ENCODE assay signal across 9 cellular contexts in genomic region chr5:83564069-83564749, GRCh38.
DNase-seq lines count a peak whose midpoint lies in the region; ATAC-seq, FAIRE-seq and TF ChIP-seq lines count a peak whose summit lies in the region.
"Had no signal": no experiment of that assay in that cellular context is flagged by ENCODE, and none has a peak within 500 bp of the region (broad histone marks: within the 10 kb centered on the region; RNA-seq: fewer than 3 reads in every experiment).

No MANE protein-coding gene starts in this region.

- ATAC-seq in Right ventricle myocardium superior (ENCODE audit: poor library complexity) (peak; percentile 68), HG03432 (IDR thresholded peaks at IDR 0.05; ENCODE audit: unreplicated experiment) (peak; percentile 64), T-cell (replicated peaks in 1 of 4) (no peak)

- POLR2A ChIA-PET in T-cell (lab: Charles Lee) = no interaction called here

- no peak for DNase-seq in Right ventricle myocardium superior
- DNase-seq in cardiac septum (ENCODE audit: low spot score) = no peak
- DNase-seq in OCI-M1 (lab: John Stamatoyannopoulos, UW) = peak; percentile 77
- DNase-seq in nephron progenitor cell = no peak
- no peak for DNase-seq in T-cell
- no peak for DNase-seq in NK-92 (lab: John Stamatoyannopoulos, UW; ENCODE audit: unreplicated experiment)
- DNase-seq: stimulated activated naive B cell treated with anti-CD40 and anti-IgM and Interleukin-4, amounts not matched to agents 10 μg/mL and 1 μg/mL and 100 μg/mL, for 72 hours had no signal

- no peaks in the 10 kb centered on the region for H3K9me3 Mint-ChIP-seq in nephron progenitor cell
- no peaks in the 10 kb centered on the region for H3K9me3 Mint-ChIP-seq in T-cell
- H3K9me3 Mint-ChIP-seq: stimulated activated naive B cell treated with anti-CD40 and anti-IgM and Interleukin-4, amounts not matched to agents 10 μg/mL and 1 μg/mL and 100 μg/mL, for 72 hours had no signal

- intact Hi-C loops in Right ventricle myocardium superior (cut with DNase I) = loop anchor here (5.0 to 10.0 kb wide), 3 partner anchors 919 to 1249 kb away; no protein-coding TSS in a partner anchor
- intact Hi-C loops in cardiac septum (cut with DNase I) = loop anchor here (2.0 to 10.0 kb wide), 4 partner anchors 92 to 1249 kb away; partner anchors contain the start of gene VCAN

- CTCF ChIA-PET in T-cell (lab: Charles Lee) = interaction anchor here (0.6 to 5.3 kb wide), 4 partner anchors 42 to 1216 kb away, joined by 3 to 27 read pairs (median 5); no protein-coding TSS in a partner anchor

- TF ChIP-seq CTCF in nephron progenitor cell (IDR thresholded peaks at IDR 0.05) = peak; percentile 64

- peak; percentile 93 for FAIRE-seq in endometrium (lab: Jason Lieb, UNC)

- H3K4me1 Mint-ChIP-seq in nephron progenitor cell (peaks cover 27% of the 10 kb centered on the region), T-cell (no peaks in the 10 kb centered on the region)
- H3K4me1 Mint-ChIP-seq: stimulated activated naive B cell treated with anti-CD40 and anti-IgM and Interleukin-4, amounts not matched to agents 10 μg/mL and 1 μg/mL and 100 μg/mL, for 72 hours had no signal

- H3K27me3 Mint-ChIP-seq in nephron progenitor cell (ENCODE audit: low read depth, poor library complexity) (no peaks in the 10 kb centered on the region), T-cell (peaks cover 8 to 13% of the 10 kb centered on the region in 2 donors)

- H3K4me3 Mint-ChIP-seq in nephron progenitor cell (no peak overlapping the region), T-cell (no peak overlapping the region)
- H3K4me3 Mint-ChIP-seq: stimulated activated naive B cell treated with anti-CD40 and anti-IgM and Interleukin-4, amounts not matched to agents 10 μg/mL and 1 μg/mL and 100 μg/mL, for 72 hours had no signal

- H3K36me3 Mint-ChIP-seq in nephron progenitor cell (ENCODE audit: low read depth) = peaks cover 59% of the 10 kb centered on the region
- no peaks in the 10 kb centered on the region for H3K36me3 Mint-ChIP-seq in T-cell
- H3K36me3 Mint-ChIP-seq: stimulated activated naive B cell treated with anti-CD40 and anti-IgM and Interleukin-4, amounts not matched to agents 10 μg/mL and 1 μg/mL and 100 μg/mL, for 72 hours had no signal

- H3K27ac Mint-ChIP-seq in nephron progenitor cell = no peak overlapping the region
- H3K27ac Mint-ChIP-seq in T-cell = no peak overlapping the region
- H3K27ac Mint-ChIP-seq: stimulated activated naive B cell treated with anti-CD40 and anti-IgM and Interleukin-4, amounts not matched to agents 10 μg/mL and 1 μg/mL and 100 μg/mL, for 72 hours had no signal

Comparison
In these comparisons a context has a peak if more than half of its experiments do, and no peak if none do; other contexts are left out.
1. ATAC-seq: peak in Right ventricle myocardium superior (single experiment) and HG03432 (single experiment); none in T-cell (0 of 4).